In the genomic region with DNA sequence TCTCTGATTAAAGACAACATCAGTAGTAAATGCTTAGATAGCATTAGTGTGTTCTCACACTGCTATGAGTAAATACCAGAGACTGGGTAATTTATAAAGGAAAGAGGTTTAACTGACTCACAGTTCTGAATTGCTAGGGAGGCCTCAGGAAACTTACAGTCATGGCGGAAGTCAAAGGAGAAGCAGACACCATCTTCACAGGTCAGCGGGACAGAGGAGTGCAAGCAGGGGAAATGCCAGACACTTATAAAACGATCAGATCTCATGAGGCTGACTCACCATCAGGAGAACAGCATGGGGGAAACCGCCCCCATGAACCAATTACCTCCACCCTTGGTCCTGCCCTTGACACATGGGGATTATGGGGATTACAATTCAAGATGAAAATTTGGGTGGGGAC, we compare ENCODE assay signal across 27 cellular contexts.
"Had no signal": no experiment of that assay in that cellular context is flagged by ENCODE, and none has a peak within 500 bp of the region (broad histone marks: within the 10 kb centered on the region; RNA-seq: fewer than 3 reads in every experiment).

No MANE protein-coding gene starts in this region.

- H3K9me3 Mint-ChIP-seq: nephron, neural progenitor cell, type B pancreatic cell had no signal

- DNase-seq: natural killer cell; occipital lobe; ovary; posterior cingulate gyrus; psoas muscle; right cardiac atrium; right lobe of liver; sigmoid colon; small intestine; stimulated activated CD4-positive, alpha-beta T cell treated with anti-CD3 and anti-CD28 coated beads, Interleukin-15, amount 100 ng/mL, for 24 hours; stimulated activated CD4-positive, alpha-beta T cell treated with anti-CD3 and anti-CD28 coated beads, Interleukin-2, amount 100 ng/mL, for 24 hours; stimulated activated CD4-positive, alpha-beta T cell treated with anti-CD3 and anti-CD28 coated beads, Interleukin-2, amount 100 ng/mL, for 48 hours; stimulated activated CD4-positive, alpha-beta T cell treated with anti-CD3 and anti-CD28 coated beads, Interleukin-4, amount 100 ng/mL, for 24 hours; stimulated activated naive CD4-positive, alpha-beta T cell; stimulated activated naive CD8-positive, alpha-beta T cell treated with anti-CD3 and anti-CD28 coated beads, Interleukin-15, amount 100 ng/mL, for 72 hours; stimulated activated naive CD8-positive, alpha-beta T cell treated with anti-CD3 and anti-CD28 coated beads, Interleukin-15, Interleukin-2, amounts not matched to agents 100 U/mL and 50 U/mL, for 24 hours; substantia nigra; testis; tibial artery; transverse colon; upper lobe of right lung; uterus had no signal

- H3K4me1 Mint-ChIP-seq: natural killer cell; nephron; neural progenitor cell; stimulated activated memory B cell treated with anti-CD40 and anti-IgM and Interleukin-4, amounts not matched to agents 10 μg/mL and 1 μg/mL and 100 μg/mL, for 72 hours had no signal

- H3K36me3 Mint-ChIP-seq: natural killer cell; neural progenitor cell; stimulated activated memory B cell treated with anti-CD40 and anti-IgM and Interleukin-4, amounts not matched to agents 10 μg/mL and 1 μg/mL and 100 μg/mL, for 72 hours; type B pancreatic cell had no signal

- H3K27me3 Mint-ChIP-seq: progenitor cell of endocrine pancreas; stimulated activated memory B cell treated with anti-CD40 and anti-IgM and Interleukin-4, amounts not matched to agents 10 μg/mL and 1 μg/mL and 100 μg/mL, for 72 hours; type B pancreatic cell had no signal

- H3K27ac Mint-ChIP-seq: natural killer cell; nephron; neural progenitor cell; progenitor cell of endocrine pancreas; stimulated activated memory B cell treated with anti-CD40 and anti-IgM and Interleukin-4, amounts not matched to agents 10 μg/mL and 1 μg/mL and 100 μg/mL, for 72 hours; stimulated activated naive CD8-positive, alpha-beta T cell treated with anti-CD3 and anti-CD28 coated beads, Interleukin-15, amount 100 ng/mL, for 72 hours; type B pancreatic cell had no signal

- H3K4me3 Mint-ChIP-seq: natural killer cell; nephron; neural progenitor cell; stimulated activated memory B cell treated with anti-CD40 and anti-IgM and Interleukin-4, amounts not matched to agents 10 μg/mL and 1 μg/mL and 100 μg/mL, for 72 hours; stimulated activated naive CD8-positive, alpha-beta T cell treated with anti-CD3 and anti-CD28 coated beads, Interleukin-15, amount 100 ng/mL, for 72 hours; type B pancreatic cell had no signal

- ATAC-seq: natural killer cell; psoas muscle; right cardiac atrium; right lobe of liver; stimulated activated memory B cell treated with anti-CD40 and anti-IgM and Interleukin-4, amounts not matched to agents 10 μg/mL and 1 μg/mL and 100 μg/mL, for 72 hours; stimulated activated naive CD8-positive, alpha-beta T cell treated with anti-CD3 and anti-CD28 coated beads, Interleukin-15, amount 100 ng/mL, for 72 hours; stimulated activated naive CD8-positive, alpha-beta T cell treated with anti-CD3 and anti-CD28 coated beads, Interleukin-15, Interleukin-2, amounts not matched to agents 100 U/mL and 50 U/mL, for 24 hours; upper lobe of right lung had no signal
